Comparison of ENCODE assay signal across 9 cellular contexts in the genomic region with DNA sequence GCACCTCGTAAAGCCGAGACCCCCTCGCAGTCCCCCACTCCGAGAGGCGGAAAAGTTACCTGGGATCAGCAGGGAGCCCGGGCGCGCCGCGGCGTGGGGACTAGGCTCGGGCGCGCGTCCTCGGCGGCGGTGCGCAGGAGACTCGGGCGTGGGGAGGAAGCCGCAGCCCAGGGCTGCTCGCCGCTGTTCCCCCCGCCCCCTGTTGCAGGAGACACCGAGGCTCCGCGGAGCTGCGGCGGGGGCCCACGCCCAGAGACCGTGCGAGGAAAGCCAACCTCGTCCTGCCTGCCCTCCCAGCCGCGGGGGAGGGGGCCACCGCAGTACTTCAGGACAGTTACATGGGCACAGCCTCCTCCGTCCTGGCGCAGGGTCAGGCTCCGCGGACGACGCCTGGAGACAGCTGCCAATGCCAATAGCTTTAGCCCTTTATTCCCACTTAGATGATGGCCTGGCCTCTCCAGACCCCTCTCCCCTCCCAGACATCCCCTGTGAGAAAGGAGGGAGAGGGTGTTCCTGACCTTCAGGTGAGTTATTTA. TPM values are rescaled to one million over a fixed set of nuclear protein-coding genes. Genes with fewer than 3 reads are reported as not detected.
A peak's percentile ranks its signal among the peaks of the same experiment; 100 is the strongest.
DNase-seq lines count a peak whose midpoint lies in the region; ATAC-seq and TF ChIP-seq lines count a peak whose summit lies in the region.
"Had no signal": no experiment of that assay in that cellular context is flagged by ENCODE, and none has a peak within 500 bp of the region (broad histone marks: within the 10 kb centered on the region; RNA-seq: fewer than 3 reads in every experiment).

A gene (minus strand): TSS at position 144 of the 536 bp plus-strand sequence. CDS start 54,814 bp downstream, outside the sequence.

- CTCF ChIA-PET in activated naive CD4-positive, alpha-beta T cell treated with anti-CD3 and anti-CD28 coated beads for 36 hours (lab: Charles Lee) = no interaction called here

- H3K79me2 ChIP-seq in Karpas-422 (ENCODE audit: low read length) = no peaks in the 10 kb centered on the region

- H3K27me3 ChIP-seq in Karpas-422 (ENCODE audit: low read length) = no peaks in the 10 kb centered on the region

- no peak for TF ChIP-seq CTCF in astrocyte of the spinal cord (IDR thresholded peaks at IDR 0.05; ENCODE audit: low read depth, low read length)

- H3K27ac ChIP-seq in Karpas-422 (ENCODE audit: low read length) = no peak within 1 kb of the TSS
- H3K27ac ChIP-seq: VCaP had no signal

- H3K9me2 ChIP-seq in Karpas-422 (replicated peaks; ENCODE audit: insufficient read depth, low read length) = no peaks in the 10 kb centered on the region

- H3K9me3 ChIP-seq in Karpas-422 (ENCODE audit: low read length) = no peaks in the 10 kb centered on the region

- no peak within 1 kb of the TSS for H2AFZ ChIP-seq in Karpas-422 (ENCODE audit: low read length)

- no peaks in the 10 kb centered on the region for H3K4me1 ChIP-seq in Karpas-422 (ENCODE audit: low read length)

- H3K36me3 ChIP-seq in Karpas-422 (ENCODE audit: insufficient read depth, low read length) = no peaks in the 10 kb centered on the region

- in situ Hi-C loops in astrocyte of the spinal cord (cut with HindIII; ENCODE audit: low sequenced_read_pairs) = no loop called here

- no peaks in the 10 kb centered on the region for H4K20me1 ChIP-seq in Karpas-422 (ENCODE audit: insufficient read depth, low read depth, low read length)

- H3K4me1 Mint-ChIP-seq in activated naive CD4-positive, alpha-beta T cell treated with anti-CD3 and anti-CD28 coated beads for 36 hours (ENCODE audit: low read depth) = peaks cover 8% of the 10 kb centered on the region

- H3K4me3 Mint-ChIP-seq in activated naive CD4-positive, alpha-beta T cell treated with anti-CD3 and anti-CD28 coated beads for 36 hours = peak within 1 kb of the TSS; percentile 62

- DNase-seq in activated naive CD4-positive, alpha-beta T cell treated with anti-CD3 and anti-CD28 coated beads for 36 hours = peak; percentile 10
- DNase-seq in activated naive CD4-positive, alpha-beta T cell treated with Interleukin-2 at 50 U/mL for 16 hours = no peak
- peak; percentile 35 for DNase-seq in astrocyte of the spinal cord (ENCODE audit: low read depth, low spot score)
- DNase-seq in iPS-NIHi7 (ENCODE audit: extremely low spot score) = peak; percentile 43
- DNase-seq in skeletal muscle cell (ENCODE audit: low read depth) = no peak
- DNase-seq in NCI-H2107 treated with DMSO at 0.1 percent for 48 hours (lab: John Stamatoyannopoulos, UW; ENCODE audit: unreplicated experiment) = no peak
- no peak for DNase-seq in Karpas-422

- intact Hi-C loops in activated naive CD4-positive, alpha-beta T cell treated with anti-CD3 and anti-CD28 coated beads for 36 hours (cut with micrococcal nuclease) = loop anchor here (1.0 to 10.0 kb wide), 2 partner anchors 87 to 249 kb away; a partner anchor contains a TSS

- peaks cover 45% of the 10 kb centered on the region for H3K27me3 Mint-ChIP-seq in activated naive CD4-positive, alpha-beta T cell treated with anti-CD3 and anti-CD28 coated beads for 36 hours (ENCODE audit: low read depth)

- no peak within 1 kb of the TSS for H3K4me2 ChIP-seq in Karpas-422 (ENCODE audit: low read depth, low read length, poor library complexity, severe bottlenecking)

- no peak within 1 kb of the TSS for H3K9ac ChIP-seq in Karpas-422 (ENCODE audit: low read length)

- no peak for ATAC-seq in GM19328 (IDR thresholded peaks at IDR 0.05; ENCODE audit: unreplicated experiment)

- no peaks in the 10 kb centered on the region for H3K36me3 Mint-ChIP-seq in activated naive CD4-positive, alpha-beta T cell treated with anti-CD3 and anti-CD28 coated beads for 36 hours (ENCODE audit: low read depth)

- no peaks in the 10 kb centered on the region for H3K9me3 Mint-ChIP-seq in activated naive CD4-positive, alpha-beta T cell treated with anti-CD3 and anti-CD28 coated beads for 36 hours

- H3K4me3 ChIP-seq in astrocyte of the spinal cord (ENCODE audit: low read depth, low read length) (peak within 1 kb of the TSS; percentile 71), skeletal muscle cell (ENCODE audit: low read depth, low read length) (peak within 1 kb of the TSS; percentile 74), Karpas-422 (ENCODE audit: low read length) (no peak within 1 kb of the TSS)

- no peak within 1 kb of the TSS for H3K27ac Mint-ChIP-seq in activated naive CD4-positive, alpha-beta T cell treated with anti-CD3 and anti-CD28 coated beads for 36 hours

RNA-seq across cellular contexts. Expression of the gene that starts here (rescaled TPM):
- 1 to 10 TPM; 7.2 to 8.7 TPM for total RNA-seq in activated naive CD4-positive, alpha-beta T cell treated with anti-CD3 and anti-CD28 coated beads for 36 hours
- not detected in 2 replicates for total RNA-seq in Karpas-422 (2014; rRNA removed; shearing (Covaris generic); ENCODE audit: low replicate concordance)

Comparison
In these comparisons a context has a peak if more than half of its experiments do, and no peak if none do; other contexts are left out.
1. DNase-seq: peak in activated naive CD4-positive, alpha-beta T cell treated with anti-CD3 and anti-CD28 coated beads for 36 hours (single experiment), astrocyte of the spinal cord (single experiment) and iPS-NIHi7 (single experiment); none in activated naive CD4-positive, alpha-beta T cell treated with Interleukin-2 at 50 U/mL for 16 hours (single experiment), skeletal muscle cell (single experiment), NCI-H2107 treated with DMSO at 0.1 percent for 48 hours (single experiment) and Karpas-422 (single experiment).